Comparison of ENCODE assay signal across 8 cellular contexts in the genomic region with DNA sequence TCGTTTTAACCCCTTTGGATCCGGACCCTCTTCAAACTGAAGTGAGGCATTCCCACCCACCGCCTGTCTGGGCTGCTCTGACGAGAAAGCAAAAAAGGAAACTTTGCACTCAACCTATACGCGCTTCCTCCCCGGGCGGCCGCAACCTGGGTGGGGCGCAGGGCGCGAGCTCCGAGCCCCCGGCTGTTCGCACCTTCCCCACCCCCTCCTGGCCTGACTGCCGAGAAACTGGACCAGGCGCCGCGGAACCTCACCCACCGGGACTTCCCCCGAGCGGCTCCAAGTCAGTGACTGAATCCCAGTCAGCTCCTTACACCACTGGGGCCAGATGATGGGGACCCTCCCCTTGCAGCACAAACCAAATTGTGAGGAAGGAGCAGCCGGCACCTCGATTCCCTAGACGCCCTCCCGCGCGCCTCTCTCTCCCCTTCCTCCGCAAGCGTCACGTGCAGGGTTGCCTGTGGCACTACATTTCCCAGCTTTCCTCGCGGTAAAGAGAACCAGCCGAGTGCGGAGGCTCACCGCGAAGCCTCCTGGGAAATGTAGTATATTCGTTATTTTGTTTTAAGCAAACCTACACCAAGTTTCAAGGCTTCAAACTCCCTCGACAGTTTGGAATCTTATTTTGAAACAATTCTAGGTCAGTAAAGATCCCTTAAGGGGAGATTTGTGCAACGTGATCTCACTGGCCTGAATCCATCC. TPM values are rescaled to one million over a fixed set of nuclear protein-coding genes. Genes with fewer than 3 reads are reported as not detected.
DNase-seq lines count a peak whose midpoint lies in the region; ATAC-seq and TF ChIP-seq lines count a peak whose summit lies in the region.

A gene with protein sequence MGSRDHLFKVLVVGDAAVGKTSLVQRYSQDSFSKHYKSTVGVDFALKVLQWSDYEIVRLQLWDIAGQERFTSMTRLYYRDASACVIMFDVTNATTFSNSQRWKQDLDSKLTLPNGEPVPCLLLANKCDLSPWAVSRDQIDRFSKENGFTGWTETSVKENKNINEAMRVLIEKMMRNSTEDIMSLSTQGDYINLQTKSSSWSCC (minus strand): TSS at position 468 of the 702 bp plus-strand sequence. CDS start 526 bp downstream, outside the sequence.

- ATAC-seq in GM19324 (IDR thresholded peaks at IDR 0.05; ENCODE audit: low FRiP score, unreplicated experiment) (peak; percentile 70), HG03460 (IDR thresholded peaks at IDR 0.05; ENCODE audit: unreplicated experiment) (peak; percentile 74)

- no peaks in the 10 kb centered on the region for H3K9me3 ChIP-seq in liver (ENCODE audit: control insufficient read depth in 4 of 4, low read length in 3 of 4)

- under 1% methylated on average over 40 of the region's 40 CpGs for WGBS in liver

- H3K27me3 ChIP-seq in BJ (ENCODE audit: control insufficient read depth, insufficient read depth, low read length) (no peaks in the 10 kb centered on the region), dorsolateral prefrontal cortex (no peaks in the 10 kb centered on the region), liver (ENCODE audit: control insufficient read depth in 4 of 4, insufficient read depth in 4 of 4, low read length in 3 of 4) (no peaks in the 10 kb centered on the region)

- DNase-seq in BJ (ENCODE audit: low read depth), result peak; percentile 44
- DNase-seq in NCI-H748 (lab: John Stamatoyannopoulos, UW; ENCODE audit: unreplicated experiment), result peak; percentile 71
- peak; percentile 56 to 78 for DNase-seq in activated CD4-positive, alpha-beta T cell treated with anti-CD3 and anti-CD28 coated beads, Interleukin-2, amount 50 U/mL, for 24 hours (ENCODE audit: low read depth in 1 of 2, low spot score in 1 of 2)
- DNase-seq in dorsolateral prefrontal cortex, result peak; percentile 74 to 92 (median 87)
- peak; percentile 77 for DNase-seq in stimulated activated CD4-positive, alpha-beta T cell treated with anti-CD3 and anti-CD28 coated beads, Interleukin-4, amount 100 ng/mL, for 1 hour

- intact Hi-C loops in dorsolateral prefrontal cortex (cut with DNase I), result no loop called here

- POLR2A ChIA-PET in BJ (lab: Charles Lee), result interaction anchor here (0.5 to 0.6 kb wide), 2 partner anchors 10 to 117 kb away, joined by 4 to 8 read pairs; no protein-coding TSS in a partner anchor

- TF ChIP-seq CTCF in BJ (IDR thresholded peaks at IDR 0.05; ENCODE audit: insufficient read depth, low read depth, low read length), result no peak
- peak in 16 of 56 donors; percentile 5 to 41 (median 17) for TF ChIP-seq CTCF in dorsolateral prefrontal cortex (IDR thresholded peaks at IDR 0.05 in 54 of 56, conservative IDR thresholded peaks at IDR 0.05 in 2 of 56; ENCODE audit: low read depth in 1 of 56, partially characterized antibody in 56 of 56)
- TF ChIP-seq CTCF in liver (IDR thresholded peaks at IDR 0.05; ENCODE audit: low read depth, low read length, missing input control), result no peak

- H3K36me3 ChIP-seq in BJ (ENCODE audit: control insufficient read depth, insufficient read depth, low read length), result no peaks in the 10 kb centered on the region
- H3K36me3 ChIP-seq in liver (ENCODE audit: control insufficient read depth in 4 of 4, insufficient read depth in 3 of 4, low read depth in 1 of 4, low read length in 3 of 4), result peaks cover 0 to 4% (median 2%) of the 10 kb centered on the region in 4 donors

- CTCF ChIA-PET in BJ (lab: Yijun Ruan, JAX), result interaction anchor here (0.8 to 5.0 kb wide), 5 partner anchors 8 to 202 kb away, joined by 3 to 26 read pairs (median 5); no protein-coding TSS in a partner anchor

- peaks cover 0 to 6% (median 5%) of the 10 kb centered on the region in 4 donors for H3K4me1 ChIP-seq in liver (ENCODE audit: control insufficient read depth in 4 of 4, insufficient read depth in 4 of 4, low read length in 3 of 4)

- H3K9ac ChIP-seq in liver (ENCODE audit: low read depth in 1 of 2, low read length in 2 of 2), result peak within 1 kb of the TSS; percentile 15 to 57

- H3K4me3 ChIP-seq in BJ (ENCODE audit: low read depth, low read length), result peak within 1 kb of the TSS; percentile 78
- H3K4me3 ChIP-seq in dorsolateral prefrontal cortex, result peak within 1 kb of the TSS; percentile 57 to 98 (median 90)
- H3K4me3 ChIP-seq in liver (ENCODE audit: low read depth in 1 of 3, low read length in 3 of 3), result peak within 1 kb of the TSS; percentile 58 to 92 (median 89)

- peak in 1 of 2 donors; percentile 26 for TF ChIP-seq RAD21 in liver (IDR thresholded peaks at IDR 0.05)

- H3K27ac ChIP-seq in dorsolateral prefrontal cortex (peak within 1 kb of the TSS in 42 of 59 donors; percentile 2 to 84 (median 50)), liver (ENCODE audit: low read depth in 1 of 2, low read length in 2 of 2) (peak within 1 kb of the TSS; percentile 33 to 60)

TF ChIP-seq in liver, 16 proteins besides CTCF, POLR2A, EP300 and RAD21:
- TF ChIP-seq, protein P1, sequence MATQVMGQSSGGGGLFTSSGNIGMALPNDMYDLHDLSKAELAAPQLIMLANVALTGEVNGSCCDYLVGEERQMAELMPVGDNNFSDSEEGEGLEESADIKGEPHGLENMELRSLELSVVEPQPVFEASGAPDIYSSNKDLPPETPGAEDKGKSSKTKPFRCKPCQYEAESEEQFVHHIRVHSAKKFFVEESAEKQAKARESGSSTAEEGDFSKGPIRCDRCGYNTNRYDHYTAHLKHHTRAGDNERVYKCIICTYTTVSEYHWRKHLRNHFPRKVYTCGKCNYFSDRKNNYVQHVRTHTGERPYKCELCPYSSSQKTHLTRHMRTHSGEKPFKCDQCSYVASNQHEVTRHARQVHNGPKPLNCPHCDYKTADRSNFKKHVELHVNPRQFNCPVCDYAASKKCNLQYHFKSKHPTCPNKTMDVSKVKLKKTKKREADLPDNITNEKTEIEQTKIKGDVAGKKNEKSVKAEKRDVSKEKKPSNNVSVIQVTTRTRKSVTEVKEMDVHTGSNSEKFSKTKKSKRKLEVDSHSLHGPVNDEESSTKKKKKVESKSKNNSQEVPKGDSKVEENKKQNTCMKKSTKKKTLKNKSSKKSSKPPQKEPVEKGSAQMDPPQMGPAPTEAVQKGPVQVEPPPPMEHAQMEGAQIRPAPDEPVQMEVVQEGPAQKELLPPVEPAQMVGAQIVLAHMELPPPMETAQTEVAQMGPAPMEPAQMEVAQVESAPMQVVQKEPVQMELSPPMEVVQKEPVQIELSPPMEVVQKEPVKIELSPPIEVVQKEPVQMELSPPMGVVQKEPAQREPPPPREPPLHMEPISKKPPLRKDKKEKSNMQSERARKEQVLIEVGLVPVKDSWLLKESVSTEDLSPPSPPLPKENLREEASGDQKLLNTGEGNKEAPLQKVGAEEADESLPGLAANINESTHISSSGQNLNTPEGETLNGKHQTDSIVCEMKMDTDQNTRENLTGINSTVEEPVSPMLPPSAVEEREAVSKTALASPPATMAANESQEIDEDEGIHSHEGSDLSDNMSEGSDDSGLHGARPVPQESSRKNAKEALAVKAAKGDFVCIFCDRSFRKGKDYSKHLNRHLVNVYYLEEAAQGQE (IDR thresholded peaks at IDR 0.05), result no peak
- TF ChIP-seq FOXA1 (IDR thresholded peaks at IDR 0.05) (no peak), EGR1 (IDR thresholded peaks at IDR 0.05; ENCODE audit: low read depth in 2 of 2) (peak in 1 of 2 donors; percentile 15), SP1 (IDR thresholded peaks at IDR 0.05) (peak; percentile 24)
TF ChIP-seq in liver: peak in this region for 2.

RNA-seq across cellular contexts. Expression of the gene that starts here (rescaled TPM):
- polyA plus RNA-seq in BJ (2011; rRNA removed), result 12.1 and 13.4 TPM in 2 replicates
- polyA minus RNA-seq in BJ (2011; rRNA and poly(A)+ RNA removed), result 6.1 and 6.4 TPM in 2 replicates
- total RNA-seq in dorsolateral prefrontal cortex, result 10 to 100 TPM; 12.4 to 41.9 (median 21.6) TPM
- total RNA-seq in liver, result 10 to 100 TPM; 11.0 to 25.0 TPM
- polyA plus RNA-seq in liver, result 10 to 100 TPM; 14.7 to 17.3 TPM

Comparison
In these comparisons a context has a peak if more than half of its experiments do, and no peak if none do; other contexts are left out.
1. Peak in every context shown above with its lines: DNase-seq, ATAC-seq, H3K4me3 ChIP-seq and H3K27ac ChIP-seq.